In the genomic region with DNA sequence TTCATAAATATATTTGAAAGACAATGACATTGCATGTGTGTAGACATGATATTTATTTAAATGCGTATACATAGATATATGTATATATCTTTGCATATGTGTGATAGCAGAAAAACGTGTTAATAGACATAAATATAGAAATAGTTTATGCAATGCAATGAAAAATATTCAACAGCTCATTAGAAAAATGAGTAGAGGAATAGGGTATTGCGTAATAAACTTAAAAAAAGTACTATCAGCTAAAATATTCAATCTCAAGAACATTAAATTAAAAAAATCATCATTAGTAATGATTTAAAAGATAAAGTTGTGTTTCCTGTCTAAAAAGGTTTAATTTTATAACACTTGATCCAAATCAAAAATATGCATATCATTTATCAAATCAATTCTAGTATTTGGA, we compare ENCODE assay signal across 1 cellular context.
TF ChIP-seq lines count a peak whose summit lies in the region.

No MANE protein-coding gene starts in this region.

TF ChIP-seq in K562, 482 proteins besides CTCF, POLR2A, EP300 and RAD21 (continued from another document):
- TF ChIP-seq, protein P1, sequence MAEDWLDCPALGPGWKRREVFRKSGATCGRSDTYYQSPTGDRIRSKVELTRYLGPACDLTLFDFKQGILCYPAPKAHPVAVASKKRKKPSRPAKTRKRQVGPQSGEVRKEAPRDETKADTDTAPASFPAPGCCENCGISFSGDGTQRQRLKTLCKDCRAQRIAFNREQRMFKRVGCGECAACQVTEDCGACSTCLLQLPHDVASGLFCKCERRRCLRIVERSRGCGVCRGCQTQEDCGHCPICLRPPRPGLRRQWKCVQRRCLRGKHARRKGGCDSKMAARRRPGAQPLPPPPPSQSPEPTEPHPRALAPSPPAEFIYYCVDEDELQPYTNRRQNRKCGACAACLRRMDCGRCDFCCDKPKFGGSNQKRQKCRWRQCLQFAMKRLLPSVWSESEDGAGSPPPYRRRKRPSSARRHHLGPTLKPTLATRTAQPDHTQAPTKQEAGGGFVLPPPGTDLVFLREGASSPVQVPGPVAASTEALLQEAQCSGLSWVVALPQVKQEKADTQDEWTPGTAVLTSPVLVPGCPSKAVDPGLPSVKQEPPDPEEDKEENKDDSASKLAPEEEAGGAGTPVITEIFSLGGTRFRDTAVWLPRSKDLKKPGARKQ (CRISPR knock-in tag; IDR thresholded peaks at IDR 0.05): no peak
- TF ChIP-seq, protein P2, sequence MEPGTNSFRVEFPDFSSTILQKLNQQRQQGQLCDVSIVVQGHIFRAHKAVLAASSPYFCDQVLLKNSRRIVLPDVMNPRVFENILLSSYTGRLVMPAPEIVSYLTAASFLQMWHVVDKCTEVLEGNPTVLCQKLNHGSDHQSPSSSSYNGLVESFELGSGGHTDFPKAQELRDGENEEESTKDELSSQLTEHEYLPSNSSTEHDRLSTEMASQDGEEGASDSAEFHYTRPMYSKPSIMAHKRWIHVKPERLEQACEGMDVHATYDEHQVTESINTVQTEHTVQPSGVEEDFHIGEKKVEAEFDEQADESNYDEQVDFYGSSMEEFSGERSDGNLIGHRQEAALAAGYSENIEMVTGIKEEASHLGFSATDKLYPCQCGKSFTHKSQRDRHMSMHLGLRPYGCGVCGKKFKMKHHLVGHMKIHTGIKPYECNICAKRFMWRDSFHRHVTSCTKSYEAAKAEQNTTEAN (CRISPR knock-in tag; IDR thresholded peaks at IDR 0.05): no peak
- TF ChIP-seq, protein P3, sequence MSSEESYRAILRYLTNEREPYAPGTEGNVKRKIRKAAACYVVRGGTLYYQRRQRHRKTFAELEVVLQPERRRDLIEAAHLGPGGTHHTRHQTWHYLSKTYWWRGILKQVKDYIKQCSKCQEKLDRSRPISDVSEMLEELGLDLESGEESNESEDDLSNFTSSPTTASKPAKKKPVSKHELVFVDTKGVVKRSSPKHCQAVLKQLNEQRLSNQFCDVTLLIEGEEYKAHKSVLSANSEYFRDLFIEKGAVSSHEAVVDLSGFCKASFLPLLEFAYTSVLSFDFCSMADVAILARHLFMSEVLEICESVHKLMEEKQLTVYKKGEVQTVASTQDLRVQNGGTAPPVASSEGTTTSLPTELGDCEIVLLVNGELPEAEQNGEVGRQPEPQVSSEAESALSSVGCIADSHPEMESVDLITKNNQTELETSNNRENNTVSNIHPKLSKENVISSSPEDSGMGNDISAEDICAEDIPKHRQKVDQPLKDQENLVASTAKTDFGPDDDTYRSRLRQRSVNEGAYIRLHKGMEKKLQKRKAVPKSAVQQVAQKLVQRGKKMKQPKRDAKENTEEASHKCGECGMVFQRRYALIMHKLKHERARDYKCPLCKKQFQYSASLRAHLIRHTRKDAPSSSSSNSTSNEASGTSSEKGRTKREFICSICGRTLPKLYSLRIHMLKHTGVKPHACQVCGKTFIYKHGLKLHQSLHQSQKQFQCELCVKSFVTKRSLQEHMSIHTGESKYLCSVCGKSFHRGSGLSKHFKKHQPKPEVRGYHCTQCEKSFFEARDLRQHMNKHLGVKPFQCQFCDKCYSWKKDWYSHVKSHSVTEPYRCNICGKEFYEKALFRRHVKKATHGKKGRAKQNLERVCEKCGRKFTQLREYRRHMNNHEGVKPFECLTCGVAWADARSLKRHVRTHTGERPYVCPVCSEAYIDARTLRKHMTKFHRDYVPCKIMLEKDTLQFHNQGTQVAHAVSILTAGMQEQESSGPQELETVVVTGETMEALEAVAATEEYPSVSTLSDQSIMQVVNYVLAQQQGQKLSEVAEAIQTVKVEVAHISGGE (CRISPR knock-in tag; IDR thresholded peaks at IDR 0.05): no peak
- no peak for TF ChIP-seq NFE2 (IDR thresholded peaks at IDR 0.05; ENCODE audit: low read depth)
- TF ChIP-seq CEBPG (CRISPR knock-in tag; IDR thresholded peaks at IDR 0.05): no peak
- TF ChIP-seq CEBPG (tag; conservative IDR thresholded peaks at IDR 0.05 in 1 of 2, IDR thresholded peaks at IDR 0.05 in 1 of 2): peak; percentile 28 to 95; a peak in 3 of 4 replicates
- TF ChIP-seq FIP1L1 (IDR thresholded peaks at IDR 0.05; ENCODE audit: low read depth, low read length, poor library complexity, severe bottlenecking): no peak
- no peak for TF ChIP-seq ZNF584 (CRISPR knock-in tag; IDR thresholded peaks at IDR 0.05; ENCODE audit: low read depth)
TF ChIP-seq in K562: peak in this region for 2.
